Comparison of ENCODE assay signal across 16 cellular contexts in genomic region chr4:139783761-139784484, GRCh38.
A peak's percentile ranks its signal among the peaks of the same experiment; 100 is the strongest.
DNase-seq lines count a peak whose midpoint lies in the region; ATAC-seq and TF ChIP-seq lines count a peak whose summit lies in the region.
"Had no signal": no experiment of that assay in that cellular context is flagged by ENCODE, and none has a peak within 500 bp of the region (broad histone marks: within the 10 kb centered on the region; RNA-seq: fewer than 3 reads in every experiment).

No MANE protein-coding gene starts in this region.

- H3K4me3 Mint-ChIP-seq in MCF 10A (ENCODE audit: unreplicated experiment) (no peak overlapping the region), chondrocyte (ENCODE audit: unreplicated experiment) (peak overlapping the region; percentile 50)
- H3K4me3 Mint-ChIP-seq: CD4-positive, alpha-beta memory T cell; stimulated activated effector memory CD8-positive, alpha-beta T cell treated with anti-CD3 and anti-CD28 coated beads, Interleukin-12 subunit alpha, Interleukin-12 subunit beta, amount 100 ng/mL, for 72 hours had no signal

- POLR2A ChIA-PET in MCF 10A (lab: Yijun Ruan, JAX) = no interaction called here

- H3K79me2 ChIP-seq in smooth muscle cell (ENCODE audit: low read depth) = no peaks in the 10 kb centered on the region

- no peak overlapping the region for H3K9ac ChIP-seq in smooth muscle cell (ENCODE audit: low read depth)

- no peaks in the 10 kb centered on the region for H3K27me3 Mint-ChIP-seq in MCF 10A (ENCODE audit: insufficient read depth, unreplicated experiment)
- no peaks in the 10 kb centered on the region for H3K27me3 Mint-ChIP-seq in chondrocyte (ENCODE audit: low read depth)

- peak overlapping the region; percentile 39 for H3K4me2 ChIP-seq in smooth muscle cell
- H3K4me2 ChIP-seq: A549 had no signal

- no peaks in the 10 kb centered on the region for H3K36me3 Mint-ChIP-seq in MCF 10A (ENCODE audit: insufficient read depth, unreplicated experiment)
- H3K36me3 Mint-ChIP-seq in chondrocyte (ENCODE audit: low read depth) = no peaks in the 10 kb centered on the region
- H3K36me3 Mint-ChIP-seq: CD4-positive, alpha-beta memory T cell; stimulated activated effector memory CD8-positive, alpha-beta T cell treated with anti-CD3 and anti-CD28 coated beads, Interleukin-12 subunit alpha, Interleukin-12 subunit beta, amount 100 ng/mL, for 72 hours had no signal

- intact Hi-C loops in breast epithelium (cut with DNase I; ENCODE audit: low total_unique reads) (no loop called here), MCF 10A (cut with micrococcal nuclease) (no loop called here), esophagus muscularis mucosa (cut with DNase I) (no loop called here)

- no peaks in the 10 kb centered on the region for H3K4me1 ChIP-seq in breast epithelium
- peaks cover 21% of the 10 kb centered on the region for H3K4me1 ChIP-seq in smooth muscle cell (ENCODE audit: low read depth)
- H3K4me1 ChIP-seq in esophagus muscularis mucosa = no peaks in the 10 kb centered on the region
- H3K4me1 ChIP-seq: Peyer's patch had no signal

- H3K36me3 ChIP-seq in breast epithelium (no peaks in the 10 kb centered on the region), smooth muscle cell (ENCODE audit: low read depth) (no peaks in the 10 kb centered on the region), esophagus muscularis mucosa (no peaks in the 10 kb centered on the region)
- H3K36me3 ChIP-seq: Peyer's patch, WERI-Rb-1 had no signal

- no peaks in the 10 kb centered on the region for H3K9me3 ChIP-seq in breast epithelium
- no peaks in the 10 kb centered on the region for H3K9me3 ChIP-seq in smooth muscle cell (replicated peaks; ENCODE audit: low read depth)
- H3K9me3 ChIP-seq in esophagus muscularis mucosa = no peaks in the 10 kb centered on the region
- H3K9me3 ChIP-seq: A549, Peyer's patch had no signal

- no peak overlapping the region for H2AFZ ChIP-seq in smooth muscle cell (ENCODE audit: low read depth)

- H3K27ac Mint-ChIP-seq in MCF 10A (ENCODE audit: low read depth, unreplicated experiment) (no peak overlapping the region), chondrocyte (ENCODE audit: unreplicated experiment) (peak overlapping the region; percentile 78)
- H3K27ac Mint-ChIP-seq: CD4-positive, alpha-beta memory T cell; stimulated activated effector memory CD8-positive, alpha-beta T cell treated with anti-CD3 and anti-CD28 coated beads, Interleukin-12 subunit alpha, Interleukin-12 subunit beta, amount 100 ng/mL, for 72 hours had no signal

- DNase-seq in breast epithelium (ENCODE audit: low spot score in 2 of 2) (peak in 1 of 2 donors; percentile 52), MCF 10A (ENCODE audit: unreplicated experiment) (no peak), chondrocyte (ENCODE audit: low spot score) (no peak), medulla oblongata (ENCODE audit: extremely low spot score) (peak; percentile 83), smooth muscle cell (lab: John Stamatoyannopoulos, UW; ENCODE audit: unreplicated experiment) (no peak), NCI-H1694 treated with DMSO at 0.1 percent for 48 hours (lab: John Stamatoyannopoulos, UW) (no peak), esophagus muscularis mucosa (ENCODE audit: extremely low spot score) (no peak)
- DNase-seq: activated effector memory CD4-positive, alpha-beta T cell treated with Interleukin-2 at 50 U/mL for 16 hours; CD4-positive, alpha-beta memory T cell; effector CD8-positive, alpha-beta T cell; NCI-H2107; Peyer's patch; WERI-Rb-1 had no signal

- no peak for ATAC-seq in GM19452 (IDR thresholded peaks at IDR 0.05; ENCODE audit: unreplicated experiment)
- ATAC-seq: A549; stimulated activated effector memory CD8-positive, alpha-beta T cell treated with anti-CD3 and anti-CD28 coated beads, Interleukin-12 subunit alpha, Interleukin-12 subunit beta, amount 100 ng/mL, for 72 hours had no signal

- H3K27ac ChIP-seq in breast epithelium (peak overlapping the region; percentile 48 to 75), smooth muscle cell (ENCODE audit: low read depth) (no peak overlapping the region), esophagus muscularis mucosa (replicated peaks in 1 of 4) (peak overlapping the region in 1 of 4 donors; percentile 55)
- H3K27ac ChIP-seq: A549, Peyer's patch, WERI-Rb-1 had no signal

- H3K9me3 Mint-ChIP-seq in MCF 10A (ENCODE audit: unreplicated experiment) = no peaks in the 10 kb centered on the region
- H3K9me3 Mint-ChIP-seq in chondrocyte (ENCODE audit: low read depth) = no peaks in the 10 kb centered on the region
- H3K9me3 Mint-ChIP-seq: CD4-positive, alpha-beta memory T cell; stimulated activated effector memory CD8-positive, alpha-beta T cell treated with anti-CD3 and anti-CD28 coated beads, Interleukin-12 subunit alpha, Interleukin-12 subunit beta, amount 100 ng/mL, for 72 hours had no signal

- TF ChIP-seq EP300 in esophagus muscularis mucosa (IDR thresholded peaks at IDR 0.05) = no peak

- H3K4me1 Mint-ChIP-seq in MCF 10A (ENCODE audit: insufficient read depth, unreplicated experiment) (no peaks in the 10 kb centered on the region), chondrocyte (ENCODE audit: low read depth) (peaks cover 22% of the 10 kb centered on the region)
- H3K4me1 Mint-ChIP-seq: CD4-positive, alpha-beta memory T cell; stimulated activated effector memory CD8-positive, alpha-beta T cell treated with anti-CD3 and anti-CD28 coated beads, Interleukin-12 subunit alpha, Interleukin-12 subunit beta, amount 100 ng/mL, for 72 hours had no signal

- H3K4me3 ChIP-seq in breast epithelium (no peak overlapping the region), smooth muscle cell (no peak overlapping the region), esophagus muscularis mucosa (no peak overlapping the region)
- H3K4me3 ChIP-seq: A549, Peyer's patch had no signal

- BruUV-seq in MCF 10A (replicated peaks; lab: Mats Ljungman, UMichigan) = no TSS peak

- H3F3A ChIP-seq in smooth muscle cell (ENCODE audit: low read depth) = no peaks in the 10 kb centered on the region

- 58% methylated on average over 20 of the region's 20 CpGs for WGBS in smooth muscle cell (ENCODE audit: low lambda C conversion rate)
- WGBS in esophagus muscularis mucosa = 89% methylated on average over 20 of the region's 20 CpGs

- H3K27me3 ChIP-seq in breast epithelium (no peaks in the 10 kb centered on the region), smooth muscle cell (ENCODE audit: low read depth) (no peaks in the 10 kb centered on the region), esophagus muscularis mucosa (no peaks in the 10 kb centered on the region)
- H3K27me3 ChIP-seq: Peyer's patch had no signal

- no peak for TF ChIP-seq POLR2A in breast epithelium (IDR thresholded peaks at IDR 0.05)
- no peak for TF ChIP-seq POLR2A in esophagus muscularis mucosa (IDR thresholded peaks at IDR 0.05; ENCODE audit: low read depth)

- TF ChIP-seq CTCF in breast epithelium (IDR thresholded peaks at IDR 0.05) = no peak
- no peak for TF ChIP-seq CTCF in MCF 10A (IDR thresholded peaks at IDR 0.05; ENCODE audit: unreplicated experiment)
- no peak for TF ChIP-seq CTCF in chondrocyte (IDR thresholded peaks at IDR 0.05)
- TF ChIP-seq CTCF in smooth muscle cell (IDR thresholded peaks at IDR 0.05; ENCODE audit: borderline replicate concordance, insufficient read depth, poor library complexity, severe bottlenecking) = no peak
- TF ChIP-seq CTCF in esophagus muscularis mucosa (IDR thresholded peaks at IDR 0.05) = no peak

- no peaks in the 10 kb centered on the region for H4K20me1 ChIP-seq in smooth muscle cell (ENCODE audit: low read depth)

- CTCF ChIA-PET in MCF 10A (lab: Yijun Ruan, JAX) = no interaction called here
